ENCODE assay signal across 19 cellular contexts in the genomic region with DNA sequence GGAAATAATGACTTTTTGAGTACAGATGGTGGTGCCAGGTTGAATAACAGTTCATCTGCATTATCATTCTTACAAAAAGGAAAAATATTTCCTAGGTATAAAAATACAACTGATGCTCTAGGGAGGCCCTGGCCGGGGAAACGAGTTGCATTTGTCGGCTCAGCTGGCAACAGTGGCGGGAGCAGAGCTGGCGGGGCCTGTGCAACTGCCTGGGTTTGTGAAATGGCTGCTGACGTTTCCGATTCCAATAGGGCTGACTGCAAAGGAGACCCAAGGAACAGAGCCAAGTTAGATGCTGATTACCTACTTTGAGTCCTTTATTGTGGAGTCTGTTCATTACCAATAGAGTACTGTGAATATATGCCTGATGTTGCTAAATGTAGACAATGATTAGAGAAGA.
"Had no signal": no experiment of that assay in that cellular context is flagged by ENCODE, and none has a peak within 500 bp of the region (broad histone marks: within the 10 kb centered on the region; RNA-seq: fewer than 3 reads in every experiment).

No MANE protein-coding gene starts in this region.

- H3K27me3 Mint-ChIP-seq: activated naive CD8-positive, alpha-beta T cell treated with anti-CD3 and anti-CD28 coated beads, Interleukin-2, amount 10 ng/mL, durations not matched to agents 7 days and 5 days; dendritic cell treated with granulocyte-macrophage colony-stimulating factor and Interleukin-4, amounts not matched to agents 40 ng/mL and 50 ng/mL, for 4 days; T-cell had no signal

- H3K4me1 Mint-ChIP-seq: natural killer cell had no signal

- ATAC-seq: esophagus mucosa; lower lobe of right lung; natural killer cell; stimulated activated naive CD8-positive, alpha-beta T cell treated with anti-CD3 and anti-CD28 coated beads, Interleukin-15, Interleukin-2, amounts not matched to agents 100 U/mL and 50 U/mL, for 24 hours; T-cell; upper lobe of right lung had no signal

- H3K9me3 Mint-ChIP-seq: activated naive CD8-positive, alpha-beta T cell treated with anti-CD3 and anti-CD28 coated beads, Interleukin-2, amount 10 ng/mL, durations not matched to agents 7 days and 5 days; dendritic cell treated with granulocyte-macrophage colony-stimulating factor and Interleukin-4, amounts not matched to agents 40 ng/mL and 50 ng/mL, for 4 days; natural killer cell; T-cell had no signal

- H3K9me3 ChIP-seq: ascending aorta, lower lobe of right lung, suprapubic skin, upper lobe of right lung had no signal

- H3K27me3 ChIP-seq: ascending aorta, cardiac muscle cell, suprapubic skin, upper lobe of right lung had no signal

- H3K27ac ChIP-seq: ascending aorta, cardiac muscle cell, lower lobe of right lung, SK-N-MC, suprapubic skin, upper lobe of right lung, VCaP had no signal

- H3K4me3 ChIP-seq: ascending aorta, cardiac muscle cell, lower lobe of right lung, SK-N-MC, suprapubic skin, upper lobe of right lung had no signal

- DNase-seq: activated CD4-positive, alpha-beta T cell treated with anti-CD3 and anti-CD28 coated beads for 4 hours; activated CD8-positive, alpha-beta memory T cell treated with anti-CD3 and anti-CD28 coated beads for 24 hours; activated effector memory CD4-positive, alpha-beta T cell treated with Interleukin-2 at 50 U/mL for 16 hours; activated naive CD8-positive, alpha-beta T cell treated with anti-CD3 and anti-CD28 coated beads, Interleukin-2, amount 10 ng/mL, durations not matched to agents 7 days and 5 days; activated T-cell treated with anti-CD3 and anti-CD28 coated beads for 4 hours; hypothalamus; lower lobe of right lung; natural killer cell; stimulated activated CD4-positive, alpha-beta T cell treated with anti-CD3 and anti-CD28 coated beads, Interleukin-12 subunit alpha, Interleukin-12 subunit beta, amount 100 ng/mL, for 4 hours; stimulated activated naive CD8-positive, alpha-beta T cell treated with anti-CD3 and anti-CD28 coated beads, Interleukin-15, Interleukin-2, amounts not matched to agents 100 U/mL and 50 U/mL, for 24 hours; T-cell; upper lobe of right lung had no signal

- H3K4me3 Mint-ChIP-seq: activated naive CD8-positive, alpha-beta T cell treated with anti-CD3 and anti-CD28 coated beads, Interleukin-2, amount 10 ng/mL, durations not matched to agents 7 days and 5 days; dendritic cell treated with granulocyte-macrophage colony-stimulating factor and Interleukin-4, amounts not matched to agents 40 ng/mL and 50 ng/mL, for 4 days; natural killer cell; T-cell had no signal

- H3K4me1 ChIP-seq: ascending aorta, lower lobe of right lung, suprapubic skin, upper lobe of right lung had no signal

- H3K27ac Mint-ChIP-seq: activated naive CD8-positive, alpha-beta T cell treated with anti-CD3 and anti-CD28 coated beads, Interleukin-2, amount 10 ng/mL, durations not matched to agents 7 days and 5 days; dendritic cell treated with granulocyte-macrophage colony-stimulating factor and Interleukin-4, amounts not matched to agents 40 ng/mL and 50 ng/mL, for 4 days; natural killer cell; T-cell had no signal
